In the genomic region with DNA sequence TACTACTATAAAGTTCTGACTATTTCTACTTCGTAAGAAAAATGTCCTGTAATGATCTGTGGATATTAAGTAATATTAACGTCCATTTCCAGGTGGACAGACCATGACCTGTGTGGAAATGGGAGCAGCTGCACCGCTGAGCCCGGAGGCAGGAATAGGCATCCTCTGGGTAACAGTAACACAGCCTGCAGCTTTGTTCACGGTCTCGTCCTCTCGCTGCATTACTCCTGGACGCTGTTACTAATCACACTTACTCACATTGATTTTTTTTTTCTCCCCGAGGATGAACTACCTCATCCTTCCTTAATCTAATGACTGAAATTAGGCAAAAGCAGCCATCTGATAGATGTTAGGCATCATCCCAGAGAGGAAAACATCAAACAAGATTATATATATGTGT, we compare ENCODE assay signal across 22 cellular contexts.
A peak's percentile ranks its signal among the peaks of the same experiment; 100 is the strongest.
DNase-seq lines count a peak whose midpoint lies in the region; ATAC-seq and TF ChIP-seq lines count a peak whose summit lies in the region.
"Had no signal": no experiment of that assay in that cellular context is flagged by ENCODE, and none has a peak within 500 bp of the region (broad histone marks: within the 10 kb centered on the region; RNA-seq: fewer than 3 reads in every experiment).

No MANE protein-coding gene starts in this region.

- intact Hi-C loops in posterior vena cava (cut with DNase I), result no loop called here

- H3K36me3 Mint-ChIP-seq in brain (no peaks in the 10 kb centered on the region), nephron progenitor cell (ENCODE audit: low read depth) (peaks cover 38% of the 10 kb centered on the region)
- H3K36me3 Mint-ChIP-seq: CD4-positive, alpha-beta memory T cell had no signal

- H3K4me3 Mint-ChIP-seq in brain, result no peak overlapping the region
- no peak overlapping the region for H3K4me3 Mint-ChIP-seq in nephron progenitor cell
- H3K4me3 Mint-ChIP-seq: CD4-positive, alpha-beta memory T cell; GM23338; H9 had no signal

- no peak for ATAC-seq in HG03175 (IDR thresholded peaks at IDR 0.05; ENCODE audit: unreplicated experiment)
- ATAC-seq: A549, GM23338, HCT116 had no signal

- peak overlapping the region in 3 of 5 experiments; percentile 72 to 78 (median 72) for H3K27ac Mint-ChIP-seq in brain
- peak overlapping the region; percentile 82 for H3K27ac Mint-ChIP-seq in nephron progenitor cell
- H3K27ac Mint-ChIP-seq: CD4-positive, alpha-beta memory T cell; GM23338; H9 had no signal

- peaks cover 14% of the 10 kb centered on the region for H3K36me3 ChIP-seq in BE2C

- H3K9me3 ChIP-seq in BE2C, result no peaks in the 10 kb centered on the region
- H3K9me3 ChIP-seq: A549 had no signal

- no peak for TF ChIP-seq CTCF in BE2C (IDR thresholded peaks at IDR 0.05; ENCODE audit: low read depth, low read length)
- no peak for TF ChIP-seq CTCF in brain (conservative IDR thresholded peaks at IDR 0.05)
- TF ChIP-seq CTCF in nephron progenitor cell (IDR thresholded peaks at IDR 0.05), result no peak

- DNase-seq in BE2C, result peak; percentile 44
- DNase-seq in SK-N-DZ (ENCODE audit: low spot score), result peak; percentile 32
- DNase-seq in nephron progenitor cell, result no peak
- no peak for DNase-seq in activated CD4-positive, alpha-beta T cell treated with anti-CD3 and anti-CD28 coated beads for 4 hours
- DNase-seq in posterior vena cava (ENCODE audit: low spot score), result no peak
- no peak for DNase-seq in activated gamma-delta T cell treated with Interleukin-2 at 50 U/mL for 16 hours
- DNase-seq: 8988T; ACHN; AML-193; C1 segment of cervical spinal cord; Calu3; CD4-positive, alpha-beta memory T cell; COR-L47; DMS53; DMS79 treated with DMSO at 0.1 percent for 48 hours; GF-D8; H9 had no signal

- H3K4me1 Mint-ChIP-seq in brain, result peaks cover 30% of the 10 kb centered on the region
- H3K4me1 Mint-ChIP-seq in nephron progenitor cell, result peaks cover 56% of the 10 kb centered on the region
- H3K4me1 Mint-ChIP-seq: CD4-positive, alpha-beta memory T cell had no signal

- H3K27me3 ChIP-seq in BE2C, result no peaks in the 10 kb centered on the region

- peaks cover 21% of the 10 kb centered on the region for H3K4me1 ChIP-seq in BE2C
- H3K4me1 ChIP-seq: A549 had no signal

- H3K4me3 ChIP-seq in BE2C (ENCODE audit: low read depth, low read length), result peak overlapping the region; percentile 6; the same call in 1 of the 2 replicates
- H3K4me3 ChIP-seq: A549, GM23338 had no signal

- H3K27me3 Mint-ChIP-seq in brain (no peaks in the 10 kb centered on the region), nephron progenitor cell (ENCODE audit: low read depth, poor library complexity) (peaks cover under 1% of the 10 kb centered on the region)

- H3K9me3 Mint-ChIP-seq in brain (peaks cover 0 to 2% (median 0%) of the 10 kb centered on the region in 5 experiments), nephron progenitor cell (no peaks in the 10 kb centered on the region)
- H3K9me3 Mint-ChIP-seq: GM23338, H9 had no signal

Comparison
In these comparisons a context has a peak if more than half of its experiments do, and no peak if none do; other contexts are left out.
1. DNase-seq: peak in BE2C (single experiment) and SK-N-DZ (single experiment); none in nephron progenitor cell (single experiment), activated CD4-positive, alpha-beta T cell treated with anti-CD3 and anti-CD28 coated beads for 4 hours (0 of 2), posterior vena cava (single experiment) and activated gamma-delta T cell treated with Interleukin-2 at 50 U/mL for 16 hours (single experiment).